Comparison of ENCODE assay signal across 8 cellular contexts in genomic region chr19:58575183-58576041, GRCh38. TPM values are rescaled to one million over a fixed set of nuclear protein-coding genes. Genes with fewer than 3 reads are reported as not detected.
A peak's percentile ranks its signal among the peaks of the same experiment; 100 is the strongest.
DNase-seq lines count a peak whose midpoint lies in the region; ATAC-seq and TF ChIP-seq lines count a peak whose summit lies in the region.

No MANE protein-coding gene starts in this region.

- H3K36me3 ChIP-seq in gastrocnemius medialis, result peaks cover 0 to 11% of the 10 kb centered on the region in 2 donors

- DNase-seq in GM13976 (ENCODE audit: low spot score) (peak; percentile 90), RPMI7951 (ENCODE audit: low read depth) (peak; percentile 90), amniotic epithelial cell (ENCODE audit: low read depth) (peak; percentile 86), hepatic stellate cell (ENCODE audit: low spot score) (peak; percentile 91), gastrocnemius medialis (peak; percentile 75 to 79), DMS153 (lab: John Stamatoyannopoulos, UW) (no peak), hippocampal formation (lab: John Stamatoyannopoulos, UW) (no peak)

- ATAC-seq in HG02763 (IDR thresholded peaks at IDR 0.05; ENCODE audit: unreplicated experiment) (peak; percentile 37), gastrocnemius medialis (peak; percentile 49 to 59)

- H3K27me3 ChIP-seq in gastrocnemius medialis, result no peaks in the 10 kb centered on the region

- intact Hi-C loops in gastrocnemius medialis (cut with DNase I; ENCODE audit: low total_unique reads), result loop anchor here (1.0 kb wide), 2 partner anchors 76 to 167 kb away; partner anchors contain the start of gene ZNF584

- in situ Hi-C loops in GM13976 (cut with MboI; ENCODE audit: low sequenced_read_pairs, unreplicated experiment) (no loop called here), gastrocnemius medialis (cut with MboI; ENCODE audit: low sequenced_read_pairs in 4 of 4) (no loop called here)

- no peaks in the 10 kb centered on the region for H3K9me3 ChIP-seq in gastrocnemius medialis

- peaks cover 18 to 24% of the 10 kb centered on the region in 2 donors for H3K4me1 ChIP-seq in gastrocnemius medialis

- TF ChIP-seq CTCF in GM13976 (IDR thresholded peaks at IDR 0.05; ENCODE audit: borderline replicate concordance, control extremely low read depth, extremely low read depth, insufficient read depth, missing control alignments), result peak; percentile 14
- TF ChIP-seq CTCF in gastrocnemius medialis (IDR thresholded peaks at IDR 0.05 in 4 of 5, conservative IDR thresholded peaks at IDR 0.05 in 1 of 5), result peak in 1 of 5 experiments; percentile 8

- peak overlapping the region; percentile 95 to 99 (median 98) for H3K27ac ChIP-seq in gastrocnemius medialis

- peak overlapping the region; percentile 87 to 98 (median 92) for H3K4me3 ChIP-seq in gastrocnemius medialis

- TF ChIP-seq POLR2A in gastrocnemius medialis (IDR thresholded peaks at IDR 0.05), result peak; percentile 56 to 71

RNA-seq across cellular contexts. Expression of gene MZF1, which starts 2.3 kb away (rescaled TPM):
- 6.5 and 10.2 TPM in 2 replicates for total RNA-seq in RPMI7951 (2014; rRNA removed; shearing (Covaris generic))
- 10 to 100 TPM in 3 of 4 donors, 1 to 10 TPM in 1; 6.8 to 21.5 (median 15.1) TPM for total RNA-seq in gastrocnemius medialis

RNA-seq across cellular contexts. Expression of gene UBE2M, which starts 17.0 kb away (rescaled TPM):
- total RNA-seq in RPMI7951 (2014; rRNA removed; shearing (Covaris generic)), result 84.1 and 98.8 TPM in 2 replicates
- total RNA-seq in gastrocnemius medialis, result 10 to 100 TPM; 23.5 to 74.5 (median 41.6) TPM

RNA-seq across cellular contexts. Expression of gene CHMP2A, which starts 20.5 kb away (rescaled TPM):
- total RNA-seq in RPMI7951 (2014; rRNA removed; shearing (Covaris generic)), result 171 and 176 TPM in 2 replicates
- total RNA-seq in gastrocnemius medialis, result 100 to 1,000 TPM in 2 of 4 donors, 10 to 100 TPM in 2; 82.3 to 165 (median 113) TPM

RNA-seq across cellular contexts. Expression of gene TRIM28, which starts 31.5 kb away (rescaled TPM):
- 304 and 391 TPM in 2 replicates for total RNA-seq in RPMI7951 (2014; rRNA removed; shearing (Covaris generic))
- 100 to 1,000 TPM; 145 to 239 (median 191) TPM for total RNA-seq in gastrocnemius medialis

RNA-seq across cellular contexts. Expression of gene ZBTB45, which starts 55.8 kb away (rescaled TPM):
- total RNA-seq in RPMI7951 (2014; rRNA removed; shearing (Covaris generic)), result 5.3 and 8.1 TPM in 2 replicates
- 10 to 100 TPM in 2 of 4 donors, 1 to 10 TPM in 2; 5.9 to 12.2 (median 9.6) TPM for total RNA-seq in gastrocnemius medialis

Comparison
In these comparisons a context has a peak if more than half of its experiments do, and no peak if none do; other contexts are left out.
1. DNase-seq: peak in GM13976 (single experiment), RPMI7951 (single experiment), amniotic epithelial cell (single experiment), hepatic stellate cell (single experiment) and gastrocnemius medialis (2 of 2); none in DMS153 (single experiment) and hippocampal formation (0 of 2).